Comparison of ENCODE assay signal across 9 cellular contexts in the genomic region with DNA sequence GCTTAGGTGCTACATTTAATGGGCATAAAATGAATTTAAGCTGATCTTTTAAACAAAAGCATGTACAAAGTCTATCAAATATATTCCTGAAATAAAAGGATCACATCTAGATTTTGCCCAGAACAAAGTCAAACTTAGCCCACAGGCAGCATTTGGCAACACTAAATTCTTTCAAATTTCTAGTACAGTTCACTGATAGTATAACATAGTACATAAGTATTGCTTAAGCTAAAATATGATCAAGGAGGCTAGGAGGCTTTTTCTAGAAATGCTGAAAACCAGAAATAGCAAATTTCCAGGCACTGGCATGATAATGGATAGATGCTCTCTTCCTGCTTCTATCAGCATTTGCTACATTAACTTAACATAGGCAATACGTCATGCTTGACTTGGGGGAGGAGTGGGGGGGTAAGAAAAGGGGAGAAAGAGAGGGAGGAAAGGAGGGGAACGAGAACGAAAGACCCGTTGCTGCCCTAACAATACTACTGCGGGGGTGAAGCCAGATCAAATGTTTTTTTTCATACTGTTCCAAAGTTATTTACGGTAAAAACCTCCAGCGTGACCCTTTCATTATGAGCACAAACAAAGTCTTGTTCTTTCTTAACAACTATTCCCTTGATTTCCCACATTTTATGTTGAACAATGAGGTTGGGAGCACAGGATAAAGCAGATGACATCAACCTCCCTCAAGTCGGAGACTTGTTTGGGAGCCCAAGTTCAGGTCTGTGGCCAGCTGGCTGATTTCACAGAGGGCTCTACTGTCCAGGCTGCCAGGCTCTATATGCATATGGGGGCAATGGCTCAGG. TPM values are rescaled to one million over a fixed set of nuclear protein-coding genes. Genes with fewer than 3 reads are reported as not detected.
DNase-seq lines count a peak whose midpoint lies in the region; ATAC-seq and TF ChIP-seq lines count a peak whose summit lies in the region.
"Had no signal": no experiment of that assay in that cellular context is flagged by ENCODE, and none has a peak within 500 bp of the region (broad histone marks: within the 10 kb centered on the region; RNA-seq: fewer than 3 reads in every experiment).

No MANE protein-coding gene starts in this region.

- H3K27me3 Mint-ChIP-seq in endothelial cell (ENCODE audit: unreplicated experiment): no peaks in the 10 kb centered on the region

- H3K27me3 ChIP-seq in adipocyte (replicated peaks; ENCODE audit: control insufficient read depth, insufficient read depth, low read length) (no peaks in the 10 kb centered on the region), ovary (no peaks in the 10 kb centered on the region)

- 67 to 82% methylated on average over 6 to 7 of the region's 8 CpGs for WGBS in mesodermal cell (ENCODE audit: insufficient coverage in 2 of 2), 2 experiments
- 7 to 16% (median 11%) methylated on average over 8 of the region's 8 CpGs for WGBS in ovary, 3 donors

- ATAC-seq in HG03469 (IDR thresholded peaks at IDR 0.05; ENCODE audit: unreplicated experiment): no peak

- no peak for TF ChIP-seq POLR2A in ovary (IDR thresholded peaks at IDR 0.05)

- intact Hi-C loops in ovary (cut with DNase I): no loop called here

- peaks cover 25% of the 10 kb centered on the region for H3K4me1 Mint-ChIP-seq in endothelial cell (ENCODE audit: unreplicated experiment)

- TF ChIP-seq CTCF in endothelial cell (IDR thresholded peaks at IDR 0.05; ENCODE audit: unreplicated experiment) (no peak), ovary (IDR thresholded peaks at IDR 0.05) (no peak)

- H3K9me3 Mint-ChIP-seq in endothelial cell (ENCODE audit: unreplicated experiment): no peaks in the 10 kb centered on the region

- peaks cover 4% of the 10 kb centered on the region for H3K36me3 ChIP-seq in adipocyte (ENCODE audit: control insufficient read depth, insufficient read depth, low read length, severe bottlenecking)
- H3K36me3 ChIP-seq in mesodermal cell (ENCODE audit: control insufficient read depth, insufficient read depth, low read length): peaks cover 11% of the 10 kb centered on the region
- no peaks in the 10 kb centered on the region for H3K36me3 ChIP-seq in ovary

- DNase-seq in adipocyte (ENCODE audit: low read depth) (peak; percentile 74), endothelial cell (ENCODE audit: low spot score) (no peak), superior temporal gyrus (ENCODE audit: extremely low spot score) (peak; percentile 94), ovary (no peak), DMS153 treated with DMSO at 0.1 percent for 48 hours (lab: John Stamatoyannopoulos, UW; ENCODE audit: unreplicated experiment) (no peak)
- no peak for DNase-seq in NK-92 treated with Interleukin-12 subunit alpha and Interleukin-12 subunit beta, amount 100 ng/mL, for 24 hours (lab: John Stamatoyannopoulos, UW)

- no peak for TF ChIP-seq EP300 in ovary (IDR thresholded peaks at IDR 0.05)

- H3K9me3 ChIP-seq in adipocyte (ENCODE audit: control insufficient read depth, low read length) (no peaks in the 10 kb centered on the region), mesodermal cell (ENCODE audit: control insufficient read depth, low read length) (no peaks in the 10 kb centered on the region), ovary (no peaks in the 10 kb centered on the region)

- H3K4me1 ChIP-seq in adipocyte (ENCODE audit: control insufficient read depth, insufficient read depth, low read length) (peaks cover 22% of the 10 kb centered on the region), mesodermal cell (ENCODE audit: control insufficient read depth, insufficient read depth, low read length, poor library complexity, severe bottlenecking) (peaks cover 8% of the 10 kb centered on the region), ovary (ENCODE audit: insufficient read depth) (peaks cover 16% of the 10 kb centered on the region)

- peak overlapping the region; percentile 67 for H3K27ac Mint-ChIP-seq in endothelial cell (ENCODE audit: unreplicated experiment)

- H3K4me3 ChIP-seq in adipocyte (ENCODE audit: low read length): no peak overlapping the region
- H3K4me3 ChIP-seq in mesodermal cell (ENCODE audit: extremely low read depth, insufficient read depth, low read length, poor library complexity, severe bottlenecking): no peak overlapping the region
- no peak overlapping the region for H3K4me3 ChIP-seq in ovary
- H3K4me3 ChIP-seq: skin epidermis had no signal

- H3K9ac ChIP-seq in adipocyte (ENCODE audit: low read length): no peak overlapping the region

- H3K27ac ChIP-seq in mesodermal cell (ENCODE audit: low read depth, low read length, severe bottlenecking) (peak overlapping the region; percentile 38), ovary (no peak overlapping the region)

- H3K36me3 Mint-ChIP-seq in endothelial cell (ENCODE audit: low read depth, unreplicated experiment): peaks cover under 1% of the 10 kb centered on the region

- no peak overlapping the region for H3K4me3 Mint-ChIP-seq in endothelial cell (ENCODE audit: unreplicated experiment)

RNA-seq across cellular contexts. Expression of gene TMED10, which starts 10.6 kb away (rescaled TPM):
- total RNA-seq in endothelial cell (ENCODE audit: unreplicated experiment) (312 TPM), ovary (100 to 1,000 TPM; 172 to 446 (median 287) TPM)
- 196 TPM for polyA plus RNA-seq in mesodermal cell (2013, experiment 1 of 2)
- polyA plus RNA-seq in mesodermal cell (2013, experiment 2 of 2): 165 TPM
- polyA plus RNA-seq in ovary: 100 to 1,000 TPM; 164 to 315 TPM

RNA-seq across cellular contexts. Expression of gene NEK9, which starts 38.9 kb away (rescaled TPM):
- 74.3 TPM for total RNA-seq in endothelial cell (ENCODE audit: unreplicated experiment)
- 55.4 TPM for polyA plus RNA-seq in mesodermal cell (2013, experiment 1 of 2)
- 54.6 TPM for polyA plus RNA-seq in mesodermal cell (2013, experiment 2 of 2)
- 100 to 1,000 TPM in 4 of 7 donors, 10 to 100 TPM in 3; 58.1 to 140 (median 117) TPM for total RNA-seq in ovary
- 100 to 1,000 TPM in 1 of 2 donors, 10 to 100 TPM in 1; 57.0 to 105 TPM for polyA plus RNA-seq in ovary

Comparison
In these comparisons a context has a peak if more than half of its experiments do, and no peak if none do; other contexts are left out.
1. DNase-seq: peak in adipocyte (single experiment) and superior temporal gyrus (single experiment); none in endothelial cell (single experiment), NK-92 treated with Interleukin-12 subunit alpha and Interleukin-12 subunit beta, amount 100 ng/mL, for 24 hours (single experiment), ovary (0 of 5) and DMS153 treated with DMSO at 0.1 percent for 48 hours (single experiment).